In the genomic region with DNA sequence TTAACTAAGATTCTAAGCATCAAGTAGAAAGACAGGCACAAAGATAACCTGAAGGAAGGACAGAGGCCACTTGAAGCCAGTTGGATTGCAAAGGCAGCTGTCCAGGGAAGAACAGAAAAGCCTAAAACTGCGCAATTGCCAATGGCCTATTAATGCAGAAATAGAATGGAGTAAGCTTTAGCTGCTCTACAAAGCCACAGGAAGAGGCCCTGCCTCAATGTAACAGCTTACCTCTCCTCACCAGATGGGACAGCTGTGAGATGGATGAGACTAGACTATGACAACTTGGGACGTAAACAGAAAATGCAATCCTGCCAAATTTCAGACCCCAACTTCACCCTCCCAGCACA, we compare ENCODE assay signal across 18 cellular contexts.
DNase-seq lines count a peak whose midpoint lies in the region; ATAC-seq and TF ChIP-seq lines count a peak whose summit lies in the region.
"Had no signal": no experiment of that assay in that cellular context is flagged by ENCODE, and none has a peak within 500 bp of the region (broad histone marks: within the 10 kb centered on the region; RNA-seq: fewer than 3 reads in every experiment).

No MANE protein-coding gene starts in this region.

- H3K4me3 Mint-ChIP-seq in stimulated activated naive B cell treated with anti-CD40 and anti-IgM and Interleukin-4, amounts not matched to agents 10 μg/mL and 1 μg/mL and 100 μg/mL, for 72 hours: no peak overlapping the region
- no peak overlapping the region for H3K4me3 Mint-ChIP-seq in activated T-helper 17 cell treated with anti-CD3 and anti-CD28 coated beads, Interleukin-2, amount 50 U/mL, for 72 hours
- H3K4me3 Mint-ChIP-seq: H9 had no signal

- no peaks in the 10 kb centered on the region; the same call in 1 of the 2 replicates for H3K79me2 ChIP-seq in HCT116 (ENCODE audit: insufficient read depth, low read length)

- H3K9me2 ChIP-seq in HCT116 (ENCODE audit: insufficient read depth): no peaks in the 10 kb centered on the region

- intact Hi-C loops in HCT116 (cut with micrococcal nuclease): no loop called here
- intact Hi-C loops in psoas muscle (cut with DNase I): no loop called here

- H4K20me1 ChIP-seq in HCT116 (ENCODE audit: insufficient read depth): 0 out of 2 replicates have a peak, but pooled peaks cover 5% of the 10 kb centered on the region

- H3K9ac ChIP-seq in HCT116 (ENCODE audit: low read length) (no peak overlapping the region), SK-N-MC (ENCODE audit: insufficient read length) (no peak overlapping the region)

- POLR2A ChIA-PET in HCT116 (lab: Charles Lee): no interaction called here

- ATAC-seq in HCT116: no peak
- peak in 2 of 4 donors; percentile 69 to 76 for ATAC-seq in psoas muscle
- no peak for ATAC-seq in stimulated activated naive B cell treated with anti-CD40 and anti-IgM and Interleukin-4, amounts not matched to agents 10 μg/mL and 1 μg/mL and 100 μg/mL, for 72 hours (replicated peaks)
- ATAC-seq in activated T-helper 17 cell treated with anti-CD3 and anti-CD28 coated beads, Interleukin-2, amount 50 U/mL, for 72 hours (replicated peaks): no peak
- no peak for ATAC-seq in HG03442 (IDR thresholded peaks at IDR 0.05; ENCODE audit: unreplicated experiment)

- CTCF ChIA-PET in HCT116 (lab: Charles Lee): no interaction called here

- H3K36me3 ChIP-seq in HCT116 (ENCODE audit: control insufficient read depth in 1 of 2, insufficient read depth in 2 of 2, low read length in 2 of 2) (no peaks in the 10 kb centered on the region), SK-N-MC (ENCODE audit: insufficient read depth, low read length) (no peaks in the 10 kb centered on the region; the same call in 1 of the 2 replicates), psoas muscle (ENCODE audit: insufficient read depth in 1 of 2, low read depth in 1 of 2) (peaks cover 0 to 3% of the 10 kb centered on the region in 2 donors)
- H3K36me3 ChIP-seq: BE2C, Peyer's patch had no signal

- no peaks in the 10 kb centered on the region for H3K4me1 ChIP-seq in HCT116 (ENCODE audit: control insufficient read depth in 1 of 2, insufficient read depth in 2 of 2, low read length in 2 of 2)
- H3K4me1 ChIP-seq in psoas muscle: peaks cover 46% of the 10 kb centered on the region
- H3K4me1 ChIP-seq: BE2C, Peyer's patch had no signal

- no peak for TF ChIP-seq POLR2A in HCT116 (IDR thresholded peaks at IDR 0.05; ENCODE audit: borderline replicate concordance, extremely low read depth, insufficient read depth, insufficient read length)

- H3K27ac ChIP-seq in HCT116 (ENCODE audit: low read depth, low read length): no peak overlapping the region
- H3K27ac ChIP-seq in SK-N-MC: peak overlapping the region; percentile 4; the same call in 1 of the 2 replicates
- H3K27ac ChIP-seq in psoas muscle: peak overlapping the region; percentile 51
- H3K27ac ChIP-seq: Peyer's patch had no signal

- H3K36me3 Mint-ChIP-seq in stimulated activated naive B cell treated with anti-CD40 and anti-IgM and Interleukin-4, amounts not matched to agents 10 μg/mL and 1 μg/mL and 100 μg/mL, for 72 hours: peaks cover 16 to 33% of the 10 kb centered on the region in 2 donors
- peaks cover 14% of the 10 kb centered on the region for H3K36me3 Mint-ChIP-seq in activated T-helper 17 cell treated with anti-CD3 and anti-CD28 coated beads, Interleukin-2, amount 50 U/mL, for 72 hours (ENCODE audit: low read depth)

- RAD21 ChIA-PET in HCT116 (lab: Charles Lee; ENCODE audit: low non-redundant PET in 1 of 2, low total read pairs in 2 of 2, uncharacterized antibody in 2 of 2, unreplicated experiment in 2 of 2): no interaction called here

- H3K9me3 Mint-ChIP-seq in stimulated activated naive B cell treated with anti-CD40 and anti-IgM and Interleukin-4, amounts not matched to agents 10 μg/mL and 1 μg/mL and 100 μg/mL, for 72 hours: no peaks in the 10 kb centered on the region
- H3K9me3 Mint-ChIP-seq in activated T-helper 17 cell treated with anti-CD3 and anti-CD28 coated beads, Interleukin-2, amount 50 U/mL, for 72 hours: no peaks in the 10 kb centered on the region
- H3K9me3 Mint-ChIP-seq: H9, IgD-negative memory B cell had no signal

- no peak overlapping the region for H2AFZ ChIP-seq in HCT116 (ENCODE audit: low read depth, low read length, poor library complexity, severe bottlenecking)

- no peak overlapping the region for H3K4me2 ChIP-seq in HCT116 (ENCODE audit: low read length)

- peak; percentile 10 for DNase-seq in GF-D8 (lab: John Stamatoyannopoulos, UW)
- no peak for DNase-seq in HCT116 (ENCODE audit: low read depth, low spot score)
- DNase-seq in SK-N-MC (ENCODE audit: low read depth, low spot score): no peak
- no peak for DNase-seq in psoas muscle
- DNase-seq in stimulated activated naive B cell treated with anti-CD40 and anti-IgM and Interleukin-4, amounts not matched to agents 10 μg/mL and 1 μg/mL and 100 μg/mL, for 72 hours: no peak
- DNase-seq: BE2C; DMS53; EL; H9; Karpas-422; NCI-H1417 treated with DMSO at 0.1 percent for 48 hours; NCI-H187; NCI-H510A; NK-92 treated with Interleukin-12 subunit alpha and Interleukin-12 subunit beta, amount 100 ng/mL, for 24 hours; Peyer's patch had no signal

- TF ChIP-seq RAD21 in HCT116 (IDR thresholded peaks at IDR 0.05; ENCODE audit: low read depth): no peak

- H3K4me3 ChIP-seq in HCT116 (replicated peaks in 1 of 2; ENCODE audit: low read depth in 1 of 2, low read length in 2 of 2) (no peak overlapping the region), SK-N-MC (no peak overlapping the region), psoas muscle (no peak overlapping the region)
- H3K4me3 ChIP-seq: Peyer's patch had no signal

- H3K4me1 Mint-ChIP-seq in stimulated activated naive B cell treated with anti-CD40 and anti-IgM and Interleukin-4, amounts not matched to agents 10 μg/mL and 1 μg/mL and 100 μg/mL, for 72 hours: peaks cover 4 to 8% of the 10 kb centered on the region in 2 donors
- H3K4me1 Mint-ChIP-seq in activated T-helper 17 cell treated with anti-CD3 and anti-CD28 coated beads, Interleukin-2, amount 50 U/mL, for 72 hours: peaks cover 5% of the 10 kb centered on the region
- H3K4me1 Mint-ChIP-seq: IgD-negative memory B cell had no signal

- no peak overlapping the region for H3K27ac Mint-ChIP-seq in stimulated activated naive B cell treated with anti-CD40 and anti-IgM and Interleukin-4, amounts not matched to agents 10 μg/mL and 1 μg/mL and 100 μg/mL, for 72 hours
- no peak overlapping the region for H3K27ac Mint-ChIP-seq in activated T-helper 17 cell treated with anti-CD3 and anti-CD28 coated beads, Interleukin-2, amount 50 U/mL, for 72 hours
- H3K27ac Mint-ChIP-seq: IgD-negative memory B cell had no signal

- WGBS in psoas muscle, 3 donors: 50 to 83% (median 63%) methylated on average over 2 of the region's 2 CpGs

- no peaks in the 10 kb centered on the region for H3K9me3 ChIP-seq in HCT116 (ENCODE audit: control insufficient read depth in 1 of 2, insufficient read depth in 1 of 2, low read depth in 1 of 2, low read length in 2 of 2)
- no peaks in the 10 kb centered on the region for H3K9me3 ChIP-seq in SK-N-MC (ENCODE audit: low read depth, low read length)
- H3K9me3 ChIP-seq in psoas muscle: no peaks in the 10 kb centered on the region
- H3K9me3 ChIP-seq: BE2C, Peyer's patch had no signal

- H3K27me3 Mint-ChIP-seq in stimulated activated naive B cell treated with anti-CD40 and anti-IgM and Interleukin-4, amounts not matched to agents 10 μg/mL and 1 μg/mL and 100 μg/mL, for 72 hours: no peaks in the 10 kb centered on the region
- H3K27me3 Mint-ChIP-seq in activated T-helper 17 cell treated with anti-CD3 and anti-CD28 coated beads, Interleukin-2, amount 50 U/mL, for 72 hours: no peaks in the 10 kb centered on the region
- H3K27me3 Mint-ChIP-seq: IgD-negative memory B cell had no signal

- H3K27me3 ChIP-seq in HCT116 (ENCODE audit: insufficient read depth, low read length): no peaks in the 10 kb centered on the region
- no peaks in the 10 kb centered on the region for H3K27me3 ChIP-seq in psoas muscle (ENCODE audit: insufficient read depth in 3 of 3, low read length in 2 of 3)
- H3K27me3 ChIP-seq: BE2C, Peyer's patch had no signal

- TF ChIP-seq CTCF in HCT116 (IDR thresholded peaks at IDR 0.05 in 2 of 3, conservative IDR thresholded peaks at IDR 0.05 in 1 of 3; ENCODE audit: borderline replicate concordance in 1 of 3, insufficient read depth in 1 of 3, low read depth in 2 of 3, low read length in 2 of 3) (no peak), psoas muscle (IDR thresholded peaks at IDR 0.05) (no peak)

- BruUV-seq in HCT116 (replicated peaks; lab: Mats Ljungman, UMichigan): TSS peak; percentile 21

TF ChIP-seq in HCT116, 20 proteins besides CTCF, POLR2A, EP300 and RAD21:
- TF ChIP-seq ZFX (IDR thresholded peaks at IDR 0.05): no peak
- no peak for TF ChIP-seq YY1 (IDR thresholded peaks at IDR 0.05; ENCODE audit: extremely low read depth, insufficient replicate concordance, low read depth, low read length)
- TF ChIP-seq SRF (IDR thresholded peaks at IDR 0.05; ENCODE audit: low read depth): no peak
- no peak for TF ChIP-seq TCF7L2 (IDR thresholded peaks at IDR 0.05; ENCODE audit: borderline replicate concordance, extremely low read depth, insufficient read depth, insufficient read length)
- no peak for TF ChIP-seq EZH2phosphoT487 (IDR thresholded peaks at IDR 0.05; ENCODE audit: borderline replicate concordance)
- TF ChIP-seq POLR2AphosphoS5 (IDR thresholded peaks at IDR 0.05; ENCODE audit: low read depth, low read length): no peak
